8 cellular contexts compared by ENCODE assay signal in the genomic region with DNA sequence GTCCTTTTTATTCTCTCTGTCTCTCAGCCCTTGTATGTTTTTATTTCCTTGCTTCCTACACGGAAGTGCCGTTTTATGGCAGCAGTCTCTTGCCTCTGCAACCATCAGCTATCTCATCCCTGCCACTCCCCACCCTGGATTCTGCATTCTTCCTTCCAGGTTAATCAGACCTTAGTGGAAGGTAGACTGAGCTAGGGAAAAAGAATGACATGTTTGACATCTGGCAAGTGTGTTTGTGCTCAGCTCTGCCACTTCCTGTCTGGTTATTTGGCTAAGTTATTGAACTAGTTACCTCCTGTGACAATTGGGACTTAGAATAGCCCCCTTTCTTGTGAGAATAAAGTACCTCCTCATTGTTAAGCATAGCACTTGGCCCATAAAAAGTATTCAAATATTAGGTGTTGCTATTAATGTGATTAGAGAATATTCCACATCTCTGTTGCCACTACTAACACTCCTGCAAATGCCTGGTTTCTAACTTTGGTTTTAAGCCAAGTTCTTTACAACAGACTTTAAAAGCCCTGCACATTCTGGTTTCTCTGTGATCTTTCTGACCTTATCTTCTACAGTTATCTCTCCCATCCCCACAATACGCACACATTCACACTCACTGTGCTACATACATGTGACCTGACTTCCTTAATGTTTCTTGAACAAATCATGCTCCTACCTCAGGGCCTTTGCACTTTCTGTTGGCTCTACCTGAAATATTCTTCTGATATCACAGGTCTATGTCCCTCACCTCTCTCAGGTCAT. TPM values are rescaled to one million over a fixed set of nuclear protein-coding genes. Genes with fewer than 3 reads are reported as not detected.
DNase-seq lines count a peak whose midpoint lies in the region; ATAC-seq and TF ChIP-seq lines count a peak whose summit lies in the region.

No MANE protein-coding gene starts in this region.

- intact Hi-C loops in transverse colon (cut with DNase I; ENCODE audit: low total_unique reads) (no loop called here), adrenal gland (cut with DNase I) (no loop called here)

- H3K4me3 ChIP-seq in fibroblast of villous mesenchyme (ENCODE audit: low read depth, low read length) (peak overlapping the region; percentile 15), transverse colon (peak overlapping the region in 1 of 4 donors; percentile 37), adrenal gland (peak overlapping the region in 2 of 4 donors; percentile 3 to 47)

- no peak for TF ChIP-seq POLR2A in transverse colon (IDR thresholded peaks at IDR 0.05)
- TF ChIP-seq POLR2A in adrenal gland (IDR thresholded peaks at IDR 0.05): no peak

- H3K27ac ChIP-seq in transverse colon (peak overlapping the region; percentile 45 to 69 (median 60)), adrenal gland (peak overlapping the region in 2 of 5 donors; percentile 20 to 45)

- DNase-seq in DMS153 (lab: John Stamatoyannopoulos, UW) (peak; percentile 63), NAMALWA (ENCODE audit: low spot score) (peak; percentile 47), fibroblast of villous mesenchyme (ENCODE audit: low read depth) (no peak), transverse colon (peak; percentile 22), retina (no peak), adrenal gland (no peak), GOT3 (lab: John Stamatoyannopoulos, UW) (no peak)

- peak; percentile 38 for ATAC-seq in GM21381 (IDR thresholded peaks at IDR 0.05; ENCODE audit: unreplicated experiment)

- H3K9me3 ChIP-seq in transverse colon (no peaks in the 10 kb centered on the region), adrenal gland (replicated peaks in 1 of 3) (no peaks in the 10 kb centered on the region)

- no peak for TF ChIP-seq EP300 in transverse colon (IDR thresholded peaks at IDR 0.05; ENCODE audit: low read depth)

- H3K27me3 ChIP-seq in transverse colon: no peaks in the 10 kb centered on the region
- no peaks in the 10 kb centered on the region for H3K27me3 ChIP-seq in adrenal gland

- H3K36me3 ChIP-seq in transverse colon: no peaks in the 10 kb centered on the region
- no peaks in the 10 kb centered on the region for H3K36me3 ChIP-seq in adrenal gland (replicated peaks in 1 of 2)

- H3K4me1 ChIP-seq in transverse colon (peaks cover 0 to 29% (median 13%) of the 10 kb centered on the region in 4 donors), adrenal gland (replicated peaks in 1 of 2) (peaks cover 15 to 34% of the 10 kb centered on the region in 2 donors)

- TF ChIP-seq CTCF in fibroblast of villous mesenchyme (IDR thresholded peaks at IDR 0.05; ENCODE audit: insufficient read depth, low read depth, low read length): peak; percentile 0
- no peak for TF ChIP-seq CTCF in transverse colon (IDR thresholded peaks at IDR 0.05)
- TF ChIP-seq CTCF in adrenal gland (IDR thresholded peaks at IDR 0.05): no peak

- in situ Hi-C loops in transverse colon (cut with MboI; ENCODE audit: low pct_ligation_motif_present in 1 of 4, low pct_unique_long_range_greater_than_20kb in 1 of 4, low sequenced_read_pairs in 3 of 4): no loop called here

- WGBS in transverse colon (ENCODE audit: low coverage in 1 of 2), 2 donors: 20 to 30% methylated on average over 3 of the region's 3 CpGs
- WGBS in adrenal gland, 4 donors: 15 to 27% (median 21%) methylated on average over 3 of the region's 3 CpGs

RNA-seq across cellular contexts. Expression of a gene that starts 10.8 kb away (rescaled TPM):
- total RNA-seq in fibroblast of villous mesenchyme (18.6 and 19.0 TPM in 2 replicates), transverse colon (100 to 1,000 TPM in 1 of 4 donors, 10 to 100 TPM in 3; 23.1 to 102 (median 48.5) TPM), adrenal gland (100 to 1,000 TPM in 3 of 8 donors, 10 to 100 TPM in 5; 42.7 to 144 (median 89.1) TPM)
- polyA plus RNA-seq in adrenal gland: 10 to 100 TPM; 30.2 to 89.3 (median 39.4) TPM

Comparison
In these comparisons a context has a peak if more than half of its experiments do, and no peak if none do; other contexts are left out.
1. DNase-seq: peak in DMS153 (single experiment), NAMALWA (single experiment) and transverse colon (single experiment); none in fibroblast of villous mesenchyme (single experiment), retina (single experiment), adrenal gland (0 of 7) and GOT3 (single experiment).